In genomic region chr20:63835031-63835858, GRCh38 we compare ENCODE assay signal across 1 cellular context.
A peak's percentile ranks its signal among the peaks of the same experiment; 100 is the strongest.
TF ChIP-seq lines count a peak whose summit lies in the region.

No MANE protein-coding gene starts in this region.

TF ChIP-seq in HepG2, 621 proteins besides CTCF, POLR2A, EP300 and RAD21 (continued from another document and continues in another):
- no peak for TF ChIP-seq BCLAF1 (IDR thresholded peaks at IDR 0.05)
- TF ChIP-seq ELF3 (CRISPR knock-in tag; IDR thresholded peaks at IDR 0.05): 0 out of 2 replicates have a peak, but pooled peaks have one; percentile 31
- TF ChIP-seq NAIF1 (CRISPR knock-in tag; IDR thresholded peaks at IDR 0.05; ENCODE audit: borderline replicate concordance): no peak
- no peak for TF ChIP-seq KLF6 (CRISPR knock-in tag; IDR thresholded peaks at IDR 0.05)
- peak; percentile 91 for TF ChIP-seq PBX2 (CRISPR knock-in tag; IDR thresholded peaks at IDR 0.05)
- TF ChIP-seq PPARG (CRISPR knock-in tag; conservative IDR thresholded peaks at IDR 0.05): no peak
- no peak for TF ChIP-seq SMARCE1 (IDR thresholded peaks at IDR 0.05; ENCODE audit: borderline replicate concordance)
- no peak for TF ChIP-seq ZNF468 (CRISPR knock-in tag; IDR thresholded peaks at IDR 0.05)
- TF ChIP-seq ZNF770 (CRISPR knock-in tag; IDR thresholded peaks at IDR 0.05): peak; percentile 66; the same call in 1 of the 2 replicates
- TF ChIP-seq SRY (CRISPR knock-in tag; IDR thresholded peaks at IDR 0.05): no peak
- no peak for TF ChIP-seq ZNF510 (CRISPR knock-in tag; IDR thresholded peaks at IDR 0.05; ENCODE audit: low read depth)
- TF ChIP-seq ZZZ3 (CRISPR knock-in tag; IDR thresholded peaks at IDR 0.05; ENCODE audit: borderline replicate concordance): no peak
- TF ChIP-seq KDM3A (CRISPR knock-in tag; IDR thresholded peaks at IDR 0.05; ENCODE audit: low read depth): 0 out of 2 replicates have a peak, but pooled peaks have one; percentile 54
- TF ChIP-seq CCAR2 (optimal IDR thresholded peaks at IDR 0.05; ENCODE audit: low read depth, low read length): no peak
- no peak for TF ChIP-seq ZMYM4 (CRISPR knock-in tag; IDR thresholded peaks at IDR 0.05)
- TF ChIP-seq LBX2 (CRISPR knock-in tag; IDR thresholded peaks at IDR 0.05; ENCODE audit: borderline replicate concordance): no peak
- no peak for TF ChIP-seq ARHGAP35 (CRISPR knock-in tag; IDR thresholded peaks at IDR 0.05; ENCODE audit: borderline replicate concordance)
- peak; percentile 34; the same call in 1 of the 2 replicates for TF ChIP-seq GATAD2A (CRISPR knock-in tag; IDR thresholded peaks at IDR 0.05)
- TF ChIP-seq TCF7 (IDR thresholded peaks at IDR 0.05; ENCODE audit: low read depth): no peak
- no peak for TF ChIP-seq ZNF530 (CRISPR knock-in tag; IDR thresholded peaks at IDR 0.05; ENCODE audit: low read depth)
- no peak for TF ChIP-seq NFE2L2 (IDR thresholded peaks at IDR 0.05; ENCODE audit: low read length)
- no peak for TF ChIP-seq MTF2 (CRISPR knock-in tag; IDR thresholded peaks at IDR 0.05; ENCODE audit: borderline replicate concordance)
- no peak for TF ChIP-seq ZNF232 (CRISPR knock-in tag; IDR thresholded peaks at IDR 0.05; ENCODE audit: borderline replicate concordance)
- TF ChIP-seq DPF2 (CRISPR knock-in tag; IDR thresholded peaks at IDR 0.05; ENCODE audit: borderline replicate concordance, low read depth): no peak
- TF ChIP-seq MXD1 (CRISPR knock-in tag; IDR thresholded peaks at IDR 0.05): no peak
- no peak for TF ChIP-seq RARG (CRISPR knock-in tag; IDR thresholded peaks at IDR 0.05; ENCODE audit: low read depth)
- TF ChIP-seq IRF2 (CRISPR knock-in tag; IDR thresholded peaks at IDR 0.05): no peak
- no peak; the same call in 1 of the 2 replicates for TF ChIP-seq TFAP4 (IDR thresholded peaks at IDR 0.05; ENCODE audit: borderline replicate concordance, low read depth)
- no peak for TF ChIP-seq SETDB1 (CRISPR knock-in tag; IDR thresholded peaks at IDR 0.05; ENCODE audit: borderline replicate concordance)
- no peak for TF ChIP-seq ZKSCAN5 (CRISPR knock-in tag; IDR thresholded peaks at IDR 0.05)
- TF ChIP-seq HNF1B (CRISPR knock-in tag; IDR thresholded peaks at IDR 0.05): no peak; the same call in 1 of the 2 replicates
- TF ChIP-seq ZNF713 (CRISPR knock-in tag; IDR thresholded peaks at IDR 0.05): no peak
- TF ChIP-seq NFYB (CRISPR knock-in tag; IDR thresholded peaks at IDR 0.05): peak; percentile 91
- TF ChIP-seq ZFP82 (CRISPR knock-in tag; IDR thresholded peaks at IDR 0.05; ENCODE audit: borderline replicate concordance): no peak
- TF ChIP-seq ESRRA (CRISPR knock-in tag; IDR thresholded peaks at IDR 0.05; ENCODE audit: low read depth): no peak
- no peak for TF ChIP-seq KLF11 (CRISPR knock-in tag; IDR thresholded peaks at IDR 0.05)
- TF ChIP-seq ZNF121 (CRISPR knock-in tag; IDR thresholded peaks at IDR 0.05): no peak
- no peak; the same call in 1 of the 2 replicates for TF ChIP-seq HDAC2 (CRISPR knock-in tag; IDR thresholded peaks at IDR 0.05)
- no peak for TF ChIP-seq ZNF3 (CRISPR knock-in tag; IDR thresholded peaks at IDR 0.05)
- TF ChIP-seq SOX13 (IDR thresholded peaks at IDR 0.05): no peak
- TF ChIP-seq SOX13 (CRISPR knock-in tag; conservative IDR thresholded peaks at IDR 0.05 in 1 of 2, IDR thresholded peaks at IDR 0.05 in 1 of 2): no peak
- TF ChIP-seq SAP130 (CRISPR knock-in tag; IDR thresholded peaks at IDR 0.05; ENCODE audit: low read depth): peak; percentile 46
- no peak for TF ChIP-seq MLLT10 (CRISPR knock-in tag; IDR thresholded peaks at IDR 0.05)
- no peak for TF ChIP-seq ZNF318 (CRISPR knock-in tag; IDR thresholded peaks at IDR 0.05)
- TF ChIP-seq ZNF816 (CRISPR knock-in tag; IDR thresholded peaks at IDR 0.05; ENCODE audit: borderline replicate concordance): no peak
- no peak for TF ChIP-seq ZNF788 (CRISPR knock-in tag; IDR thresholded peaks at IDR 0.05; ENCODE audit: borderline replicate concordance)
- TF ChIP-seq ONECUT2 (CRISPR knock-in tag; IDR thresholded peaks at IDR 0.05): no peak
- TF ChIP-seq ZNF83 (CRISPR knock-in tag; IDR thresholded peaks at IDR 0.05; ENCODE audit: borderline replicate concordance): no peak
- TF ChIP-seq TRIM22 (IDR thresholded peaks at IDR 0.05): no peak
- peak; percentile 42; the same call in 1 of the 2 replicates for TF ChIP-seq ZNF614 (CRISPR knock-in tag; IDR thresholded peaks at IDR 0.05; ENCODE audit: borderline replicate concordance)
- no peak for TF ChIP-seq U2AF1 (optimal IDR thresholded peaks at IDR 0.05; ENCODE audit: low read depth, low read length)
